5 cellular contexts compared by ENCODE assay signal in the genomic region with DNA sequence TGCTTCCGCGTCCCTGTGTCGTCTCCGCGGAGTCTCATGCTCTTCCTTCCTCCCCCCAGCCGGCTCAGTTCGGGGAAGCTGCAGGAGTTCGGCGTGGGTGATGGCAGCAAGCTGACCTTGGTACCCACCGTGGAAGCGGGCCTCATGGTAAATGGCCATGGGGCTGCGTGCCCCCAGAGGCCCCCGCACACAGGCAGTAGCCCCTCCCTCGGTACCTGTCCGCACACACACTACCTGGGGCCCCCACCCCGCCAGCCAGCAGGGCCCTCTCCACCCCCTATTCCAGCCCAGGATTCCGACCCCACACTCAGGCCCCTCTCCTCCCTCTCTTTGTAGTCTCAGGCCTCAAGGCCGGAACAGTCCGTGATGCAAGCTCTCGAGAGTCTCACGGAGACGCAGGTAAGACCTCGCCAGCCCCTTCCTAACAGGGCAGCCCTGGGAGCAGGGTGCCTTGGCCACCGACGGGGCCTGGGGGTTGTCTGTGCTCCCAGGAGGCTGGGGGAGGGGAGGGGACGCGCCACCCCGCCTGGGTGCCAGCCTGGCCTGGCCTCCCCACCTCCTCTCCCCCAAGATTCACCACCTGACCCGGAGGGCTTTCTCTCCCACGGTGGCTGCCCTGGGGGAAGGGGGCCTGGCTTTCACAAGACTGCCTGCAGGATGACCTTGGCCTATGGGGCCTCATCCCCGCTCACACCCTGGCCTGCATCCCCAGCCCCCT. TPM values are rescaled to one million over a fixed set of nuclear protein-coding genes. Genes with fewer than 3 reads are reported as not detected.
A peak's percentile ranks its signal among the peaks of the same experiment; 100 is the strongest.
DNase-seq lines count a peak whose midpoint lies in the region; ATAC-seq and TF ChIP-seq lines count a peak whose summit lies in the region.

No MANE protein-coding gene starts in this region.

- H3K36me3 Mint-ChIP-seq in activated T-cell treated with anti-CD3 and anti-CD28 coated beads, Interleukin-2, amount 50 U/mL, for 72 hours (ENCODE audit: insufficient read depth in 2 of 2) = peaks cover 9 to 22% of the 10 kb centered on the region in 2 donors

- H3K9me3 Mint-ChIP-seq in activated T-cell treated with anti-CD3 and anti-CD28 coated beads, Interleukin-2, amount 50 U/mL, for 72 hours = no peaks in the 10 kb centered on the region

- CTCF ChIA-PET in HEK293T (lab: Yijun Ruan, JAX) = interaction anchor here (0.8 to 1.3 kb wide), 2 partner anchors 15 to 17 kb away, joined by 4 to 5 read pairs; partner anchors contain the start of gene CIRBP

- H3K9me3 ChIP-seq in KOPT-K1 (ENCODE audit: insufficient read depth, low read length, poor library complexity, severe bottlenecking) = no peaks in the 10 kb centered on the region

- peak overlapping the region; percentile 66 for H3K27ac Mint-ChIP-seq in activated T-cell treated with anti-CD3 and anti-CD28 coated beads, Interleukin-2, amount 50 U/mL, for 72 hours

- POLR2A ChIA-PET in HEK293T (lab: Yijun Ruan, JAX) = interaction anchor here (0.8 to 7.8 kb wide), 4 partner anchors 8 to 24 kb away, joined by 4 to 157 read pairs (median 7); partner anchors contain the start of genes CIRBP and FAM174C

- H3K36me3 ChIP-seq in KOPT-K1 (ENCODE audit: insufficient read depth, low read length) = peaks cover 32% of the 10 kb centered on the region

- H3K4me1 Mint-ChIP-seq in activated T-cell treated with anti-CD3 and anti-CD28 coated beads, Interleukin-2, amount 50 U/mL, for 72 hours (ENCODE audit: low read depth) = peaks cover 16% of the 10 kb centered on the region

- peak overlapping the region; percentile 88 for H3K27ac ChIP-seq in KOPT-K1 (ENCODE audit: low read depth, low read length, poor library complexity, severe bottlenecking)

- H3K4me3 Mint-ChIP-seq in activated T-cell treated with anti-CD3 and anti-CD28 coated beads, Interleukin-2, amount 50 U/mL, for 72 hours = peak overlapping the region; percentile 86 to 91

- peak; percentile 69 to 72 for DNase-seq in activated T-cell treated with anti-CD3 and anti-CD28 coated beads, Interleukin-2, amount 50 U/mL, for 72 hours
- peak; percentile 67 for DNase-seq in left kidney (ENCODE audit: low read depth, low spot score)
- DNase-seq in HEK293T (ENCODE audit: extremely low spot score) = no peak
- DNase-seq in iPS-NIHi7 (ENCODE audit: extremely low spot score) = no peak

- no peaks in the 10 kb centered on the region for H3K27me3 Mint-ChIP-seq in activated T-cell treated with anti-CD3 and anti-CD28 coated beads, Interleukin-2, amount 50 U/mL, for 72 hours (ENCODE audit: low read depth)

- no peak for ATAC-seq in activated T-cell treated with anti-CD3 and anti-CD28 coated beads, Interleukin-2, amount 50 U/mL, for 72 hours (replicated peaks in 1 of 2)

TF ChIP-seq in HEK293T, 16 proteins besides CTCF, POLR2A, EP300 and RAD21:
- TF ChIP-seq BHLHE40 (IDR thresholded peaks at IDR 0.05; ENCODE audit: borderline replicate concordance) = no peak
- no peak for TF ChIP-seq LEF1 (IDR thresholded peaks at IDR 0.05; ENCODE audit: borderline replicate concordance)
- no peak; the same call in 1 of the 2 replicates for TF ChIP-seq HDGF (IDR thresholded peaks at IDR 0.05; ENCODE audit: borderline replicate concordance)
- TF ChIP-seq L3MBTL2 (conservative IDR thresholded peaks at IDR 0.05) = no peak

RNA-seq across cellular contexts. Expression of gene MIDN, which starts 3.3 kb away (rescaled TPM):
- total RNA-seq in activated T-cell treated with anti-CD3 and anti-CD28 coated beads, Interleukin-2, amount 50 U/mL, for 72 hours = 10 to 100 TPM; 72.3 to 75.4 TPM

RNA-seq across cellular contexts. Expression of gene ATP5F1D, which starts 10.1 kb away (rescaled TPM):
- 100 to 1,000 TPM; 169 to 201 TPM for total RNA-seq in activated T-cell treated with anti-CD3 and anti-CD28 coated beads, Interleukin-2, amount 50 U/mL, for 72 hours

RNA-seq across cellular contexts. Expression of gene CBARP, which starts 13.9 kb away (rescaled TPM):
- total RNA-seq in activated T-cell treated with anti-CD3 and anti-CD28 coated beads, Interleukin-2, amount 50 U/mL, for 72 hours = under 1 TPM; 0.38 to 0.58 TPM

RNA-seq across cellular contexts. Expression of gene CIRBP, which starts 17.5 kb away (rescaled TPM):
- total RNA-seq in activated T-cell treated with anti-CD3 and anti-CD28 coated beads, Interleukin-2, amount 50 U/mL, for 72 hours = 100 to 1,000 TPM; 400 to 456 TPM

RNA-seq across cellular contexts. Expression of gene FAM174C, which starts 23.7 kb away (rescaled TPM):
- 10 to 100 TPM; 59.8 to 69.1 TPM for total RNA-seq in activated T-cell treated with anti-CD3 and anti-CD28 coated beads, Interleukin-2, amount 50 U/mL, for 72 hours

Comparison
In these comparisons a context has a peak if more than half of its experiments do, and no peak if none do; other contexts are left out.
1. DNase-seq: peak in activated T-cell treated with anti-CD3 and anti-CD28 coated beads, Interleukin-2, amount 50 U/mL, for 72 hours (2 of 2) and left kidney (single experiment); none in HEK293T (single experiment) and iPS-NIHi7 (single experiment).